Comparison of ENCODE assay signal across 20 cellular contexts in the genomic region with DNA sequence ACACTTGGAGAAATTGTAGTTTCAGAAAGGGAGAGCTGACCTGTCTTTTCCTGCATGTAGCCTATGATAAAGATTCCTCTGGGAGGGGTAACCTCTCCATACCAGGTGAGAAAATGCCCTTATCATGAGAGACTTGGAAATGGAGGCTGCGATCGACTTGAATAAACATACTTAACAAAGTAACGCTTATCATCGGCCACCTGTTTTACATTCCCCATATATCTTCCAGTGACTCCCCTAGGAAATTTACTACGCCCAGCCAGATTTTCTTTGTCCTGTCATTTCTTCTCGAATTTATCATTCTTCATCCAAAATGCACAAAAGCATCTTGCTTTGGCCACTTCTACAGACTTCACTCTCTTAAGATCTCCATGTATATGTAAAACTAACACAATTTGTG.
DNase-seq lines count a peak whose midpoint lies in the region; ATAC-seq and TF ChIP-seq lines count a peak whose summit lies in the region.
"Had no signal": no experiment of that assay in that cellular context is flagged by ENCODE, and none has a peak within 500 bp of the region (broad histone marks: within the 10 kb centered on the region; RNA-seq: fewer than 3 reads in every experiment).

No MANE protein-coding gene starts in this region.

- DNase-seq in PC-3 (no peak), esophagus muscularis mucosa (ENCODE audit: extremely low spot score) (peak; percentile 64), trophoblast cell (peak; percentile 56 to 82), posterior vena cava (ENCODE audit: low spot score) (no peak), GM20000 (ENCODE audit: low spot score) (no peak), inferior parietal cortex (ENCODE audit: extremely low spot score) (no peak)
- DNase-seq: AML-193, Calu3, DMS79, NCI-H1092, NCI-H1694, NCI-H748 treated with DMSO at 0.1 percent for 48 hours had no signal

- H3K9me3 ChIP-seq in PC-3 (ENCODE audit: low read length) (no peaks in the 10 kb centered on the region), esophagus muscularis mucosa (no peaks in the 10 kb centered on the region), trophoblast cell (ENCODE audit: insufficient read depth, low read depth, low read length) (no peaks in the 10 kb centered on the region)
- H3K9me3 ChIP-seq: HAP-1 had no signal

- H2BK12ac ChIP-seq in trophoblast cell (ENCODE audit: low read length): peak overlapping the region; percentile 11

- H3K79me2 ChIP-seq in ACC112 (ENCODE audit: control insufficient read depth, insufficient read depth, low read length, unreplicated experiment) (no peaks in the 10 kb centered on the region), PC-3 (ENCODE audit: low read length) (no peaks in the 10 kb centered on the region), trophoblast cell (ENCODE audit: control insufficient read depth, insufficient read depth, low read length, poor library complexity) (no peaks in the 10 kb centered on the region)

- H3K79me1 ChIP-seq in trophoblast cell (ENCODE audit: low read length): peaks cover 37% of the 10 kb centered on the region

- H3K36me3 ChIP-seq in ACC112 (ENCODE audit: insufficient read depth, low read length) (no peaks in the 10 kb centered on the region), PC-3 (ENCODE audit: low read depth, low read length) (no peaks in the 10 kb centered on the region), esophagus muscularis mucosa (no peaks in the 10 kb centered on the region), trophoblast cell (ENCODE audit: control insufficient read depth in 1 of 2, insufficient read depth in 2 of 2, low read length in 2 of 2) (no peaks in the 10 kb centered on the region)
- H3K36me3 ChIP-seq: HAP-1 had no signal

- H3K4me3 ChIP-seq in ACC112 (ENCODE audit: low read depth, low read length): no peak overlapping the region
- no peak overlapping the region for H3K4me3 ChIP-seq in PC-3 (ENCODE audit: low read length)
- no peak overlapping the region for H3K4me3 ChIP-seq in esophagus muscularis mucosa
- no peak overlapping the region for H3K4me3 ChIP-seq in trophoblast cell (ENCODE audit: low read depth, low read length)
- H3K4me3 ChIP-seq: A549, GM12878, HAP-1, PC-9 had no signal

- BruUV-seq in PC-3 (replicated peaks; lab: Mats Ljungman, UMichigan): no TSS peak

- no peak overlapping the region for H4K8ac ChIP-seq in trophoblast cell (ENCODE audit: low read depth, low read length)

- ATAC-seq in PC-3 (no peak), HG03095 (IDR thresholded peaks at IDR 0.05; ENCODE audit: unreplicated experiment) (no peak)
- ATAC-seq: A549, GM12878 had no signal

- H3K14ac ChIP-seq in trophoblast cell (ENCODE audit: low read length): no peak overlapping the region

- H3K27ac ChIP-seq in ACC112 (ENCODE audit: low read depth, low read length) (peak overlapping the region; percentile 85), PC-3 (ENCODE audit: low read length) (0 out of 2 replicates have a peak overlapping the region, but pooled peaks have one; percentile 11), esophagus muscularis mucosa (replicated peaks in 1 of 4) (peak overlapping the region in 2 of 4 donors; percentile 64 to 72), trophoblast cell (ENCODE audit: low read depth, low read length) (peak overlapping the region; percentile 77)
- H3K27ac ChIP-seq: HL-60, KMS-11, PC-9 had no signal

- H2AK5ac ChIP-seq in trophoblast cell (ENCODE audit: low read length): no peak overlapping the region

- peak overlapping the region; percentile 41 for H2BK120ac ChIP-seq in trophoblast cell (ENCODE audit: insufficient read depth, low read length, poor library complexity)

- peaks cover 53% of the 10 kb centered on the region for H3K4me1 ChIP-seq in ACC112 (ENCODE audit: control insufficient read depth, insufficient read depth, low read length, unreplicated experiment)
- peaks cover 24% of the 10 kb centered on the region for H3K4me1 ChIP-seq in PC-3 (ENCODE audit: insufficient read depth, low read length)
- H3K4me1 ChIP-seq in esophagus muscularis mucosa: peaks cover 26 to 43% (median 37%) of the 10 kb centered on the region in 4 donors
- H3K4me1 ChIP-seq in trophoblast cell (ENCODE audit: control insufficient read depth in 1 of 2, insufficient read depth in 2 of 2, low read length in 2 of 2): peaks cover 17 to 26% of the 10 kb centered on the region in 2 experiments
- H3K4me1 ChIP-seq: HAP-1 had no signal

- H4K20me1 ChIP-seq in PC-3 (ENCODE audit: low read length): no peaks in the 10 kb centered on the region

- H2AFZ ChIP-seq in ACC112 (ENCODE audit: low read length, unreplicated experiment) (no peak overlapping the region), PC-3 (ENCODE audit: low read length) (no peak overlapping the region), trophoblast cell (ENCODE audit: insufficient read depth, low read length, poor library complexity) (no peak overlapping the region)
- H2AFZ ChIP-seq: PC-9 had no signal

- TF ChIP-seq EP300 in esophagus muscularis mucosa (IDR thresholded peaks at IDR 0.05): no peak

- H3K9me2 ChIP-seq in PC-3 (replicated peaks; ENCODE audit: low read length): no peaks in the 10 kb centered on the region

- no peak for TF ChIP-seq POLR2A in esophagus muscularis mucosa (IDR thresholded peaks at IDR 0.05; ENCODE audit: low read depth)

- intact Hi-C loops in PC-3 (cut with micrococcal nuclease): no loop called here
- intact Hi-C loops in esophagus muscularis mucosa (cut with DNase I): no loop called here
- intact Hi-C loops in posterior vena cava (cut with DNase I): no loop called here

- H3K18ac ChIP-seq in trophoblast cell (ENCODE audit: low read length): no peak overlapping the region

- H3K27me3 ChIP-seq in ACC112 (ENCODE audit: insufficient read depth, low read length) (no peaks in the 10 kb centered on the region), PC-3 (ENCODE audit: low read length) (no peaks in the 10 kb centered on the region), esophagus muscularis mucosa (no peaks in the 10 kb centered on the region), trophoblast cell (ENCODE audit: insufficient read depth, low read length) (no peaks in the 10 kb centered on the region)

- no peak overlapping the region for H3K23ac ChIP-seq in trophoblast cell (ENCODE audit: low read length)

- peak overlapping the region; percentile 71 for H4K91ac ChIP-seq in trophoblast cell (ENCODE audit: low read depth, low read length)

- H3K4me2 ChIP-seq in PC-3 (ENCODE audit: low read length): no peak overlapping the region
- H3K4me2 ChIP-seq in trophoblast cell (ENCODE audit: low read length): no peak overlapping the region
- H3K4me2 ChIP-seq: KMS-11, PC-9 had no signal

- TF ChIP-seq CTCF in PC-3 (conservative IDR thresholded peaks at IDR 0.05; ENCODE audit: low read depth, low read length): no peak
- no peak for TF ChIP-seq CTCF in esophagus muscularis mucosa (IDR thresholded peaks at IDR 0.05)
- no peak for TF ChIP-seq CTCF in GM20000 (IDR thresholded peaks at IDR 0.05; ENCODE audit: extremely low read depth, missing control alignments)

- H3K9ac ChIP-seq in PC-3 (ENCODE audit: low read length) (no peak overlapping the region), trophoblast cell (ENCODE audit: low read length) (no peak overlapping the region)
- H3K9ac ChIP-seq: KMS-11 had no signal

- POLR2A ChIA-PET in PC-3 (lab: Charles Lee; ENCODE audit: unreplicated experiment): no interaction called here

- H4K12ac ChIP-seq in trophoblast cell (ENCODE audit: low read depth, low read length): no peak overlapping the region

- 83% methylated on average over 6 of the region's 6 CpGs for WGBS in esophagus muscularis mucosa
- no CpG with 5 or more reads among the region's 6 CpGs for WGBS in trophoblast cell (ENCODE audit: extremely low coverage, insufficient coverage, insufficient read length)

- H2BK5ac ChIP-seq in trophoblast cell (ENCODE audit: low read depth, low read length, poor library complexity): peak overlapping the region; percentile 45

- no peaks in the 10 kb centered on the region for H3F3A ChIP-seq in PC-3 (ENCODE audit: low read length, unreplicated experiment)

- CTCF ChIA-PET in PC-3 (lab: Charles Lee): no interaction called here

- no peak overlapping the region for H3K4ac ChIP-seq in trophoblast cell (ENCODE audit: low read depth, low read length)

Comparison
In these comparisons a context has a peak if more than half of its experiments do, and no peak if none do; other contexts are left out.
1. DNase-seq: peak in esophagus muscularis mucosa (single experiment) and trophoblast cell (2 of 2); none in PC-3 (single experiment), posterior vena cava (single experiment), GM20000 (single experiment) and inferior parietal cortex (single experiment).